8 cellular contexts compared by ENCODE assay signal in the genomic region with DNA sequence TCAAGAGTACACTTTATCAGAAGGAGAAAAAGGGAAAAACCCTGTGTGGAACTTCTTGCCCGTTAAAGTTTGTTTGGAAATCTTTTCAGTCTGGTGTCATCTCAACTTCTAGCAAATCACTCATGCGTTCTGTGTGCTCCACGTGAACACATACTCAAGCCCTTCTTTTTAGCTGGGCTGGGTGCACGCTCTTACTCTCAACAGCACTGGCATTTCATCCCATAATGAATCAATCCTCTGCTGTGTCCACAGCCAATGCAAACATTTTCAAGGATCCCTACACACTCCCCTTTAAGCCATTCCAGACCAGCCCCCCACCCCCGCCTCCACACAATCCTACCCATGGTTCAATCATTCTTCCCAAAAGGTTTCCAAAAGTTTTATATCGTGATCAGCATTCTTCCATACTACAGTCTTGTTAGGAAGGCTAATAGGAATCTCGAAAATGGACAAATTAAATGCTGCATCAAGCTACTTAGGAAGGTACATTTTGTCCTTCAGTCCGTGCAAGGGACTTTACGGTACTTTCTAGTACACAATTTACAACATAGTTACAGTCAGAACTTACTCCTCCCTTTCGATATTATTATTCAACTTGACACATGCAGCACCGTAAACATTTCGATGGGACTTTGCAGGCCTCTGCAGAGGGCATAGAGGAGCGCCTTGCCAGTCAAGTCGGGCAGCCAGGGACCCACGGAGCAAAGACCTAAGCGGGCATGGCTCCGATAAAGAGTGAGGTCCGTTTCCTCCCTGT. TPM values are rescaled to one million over a fixed set of nuclear protein-coding genes. Genes with fewer than 3 reads are reported as not detected.
DNase-seq lines count a peak whose midpoint lies in the region; ATAC-seq and TF ChIP-seq lines count a peak whose summit lies in the region.

No MANE protein-coding gene starts in this region.

- intact Hi-C loops in cardiac septum (cut with DNase I): loop anchor here (2.0 to 10.0 kb wide), 4 partner anchors 19 to 267 kb away; no protein-coding TSS in a partner anchor
- intact Hi-C loops in breast epithelium (cut with DNase I; ENCODE audit: low total_unique reads): no loop called here
- intact Hi-C loops in vagina (cut with DNase I): no loop called here

- H3K4me1 ChIP-seq in right atrium auricular region (peaks cover 0 to 59% of the 10 kb centered on the region in 2 donors), breast epithelium (no peaks in the 10 kb centered on the region), vagina (peaks cover 46% of the 10 kb centered on the region)

- no peak for TF ChIP-seq POLR2A in breast epithelium (IDR thresholded peaks at IDR 0.05)
- no peak for TF ChIP-seq POLR2A in vagina (IDR thresholded peaks at IDR 0.05)

- ATAC-seq in GM21737 (IDR thresholded peaks at IDR 0.05; ENCODE audit: unreplicated experiment) (no peak), GM19351 (IDR thresholded peaks at IDR 0.05; ENCODE audit: unreplicated experiment) (no peak)

- no peak for TF ChIP-seq CTCF in right atrium auricular region (IDR thresholded peaks at IDR 0.05)
- no peak for TF ChIP-seq CTCF in breast epithelium (IDR thresholded peaks at IDR 0.05)
- TF ChIP-seq CTCF in vagina (IDR thresholded peaks at IDR 0.05): no peak

- H3K9me3 ChIP-seq in right atrium auricular region: no peaks in the 10 kb centered on the region
- H3K9me3 ChIP-seq in breast epithelium: no peaks in the 10 kb centered on the region
- no peaks in the 10 kb centered on the region for H3K9me3 ChIP-seq in vagina

- H3K36me3 ChIP-seq in right atrium auricular region (no peaks in the 10 kb centered on the region), breast epithelium (no peaks in the 10 kb centered on the region), vagina (no peaks in the 10 kb centered on the region)

- H3K27ac ChIP-seq in right atrium auricular region: peak overlapping the region; percentile 94 to 98
- peak overlapping the region; percentile 95 to 99 for H3K27ac ChIP-seq in breast epithelium
- peak overlapping the region; percentile 96 for H3K27ac ChIP-seq in vagina

- H3K27me3 ChIP-seq in right atrium auricular region (no peaks in the 10 kb centered on the region), breast epithelium (no peaks in the 10 kb centered on the region), vagina (no peaks in the 10 kb centered on the region)

- peak overlapping the region; percentile 73 to 87 for H3K4me3 ChIP-seq in right atrium auricular region
- H3K4me3 ChIP-seq in breast epithelium: peak overlapping the region; percentile 90 to 94 (median 93)
- peak overlapping the region; percentile 74 to 82 for H3K4me3 ChIP-seq in vagina

- DNase-seq in right atrium auricular region (ENCODE audit: low spot score) (no peak), cardiac septum (ENCODE audit: low spot score) (no peak), NCI-H510A treated with DMSO at 0.1 percent for 48 hours (lab: John Stamatoyannopoulos, UW) (peak; percentile 51), breast epithelium (ENCODE audit: low spot score in 2 of 2) (no peak), medulla oblongata (ENCODE audit: extremely low spot score) (peak; percentile 29), vagina (ENCODE audit: extremely low spot score in 2 of 2) (peak in 1 of 2 donors; percentile 84)

RNA-seq across cellular contexts. Expression of a gene that starts 1.5 kb away (rescaled TPM):
- total RNA-seq in right atrium auricular region (10 to 100 TPM; 16.7 to 33.9 TPM), cardiac septum (33.7 TPM), breast epithelium (10 to 100 TPM; 21.3 to 32.9 (median 22.9) TPM), vagina (16.0 TPM)

RNA-seq across cellular contexts. Expression of a gene that starts 3.1 kb away (rescaled TPM):
- total RNA-seq in right atrium auricular region: 10 to 100 TPM; 14.5 to 19.4 TPM
- 13.3 TPM for total RNA-seq in cardiac septum
- total RNA-seq in breast epithelium: 10 to 100 TPM; 12.3 to 18.3 (median 16.4) TPM
- 23.3 TPM for total RNA-seq in vagina

Comparison
In these comparisons a context has a peak if more than half of its experiments do, and no peak if none do; other contexts are left out.
1. DNase-seq: peak in NCI-H510A treated with DMSO at 0.1 percent for 48 hours (single experiment) and medulla oblongata (single experiment); none in right atrium auricular region (single experiment), cardiac septum (single experiment) and breast epithelium (0 of 2).
2. Peak in every context shown above with its lines, with median percentiles within 50 percentile points of each other: H3K27ac ChIP-seq and H3K4me3 ChIP-seq.